ENCODE assay signal across 1 cellular context in the genomic region with DNA sequence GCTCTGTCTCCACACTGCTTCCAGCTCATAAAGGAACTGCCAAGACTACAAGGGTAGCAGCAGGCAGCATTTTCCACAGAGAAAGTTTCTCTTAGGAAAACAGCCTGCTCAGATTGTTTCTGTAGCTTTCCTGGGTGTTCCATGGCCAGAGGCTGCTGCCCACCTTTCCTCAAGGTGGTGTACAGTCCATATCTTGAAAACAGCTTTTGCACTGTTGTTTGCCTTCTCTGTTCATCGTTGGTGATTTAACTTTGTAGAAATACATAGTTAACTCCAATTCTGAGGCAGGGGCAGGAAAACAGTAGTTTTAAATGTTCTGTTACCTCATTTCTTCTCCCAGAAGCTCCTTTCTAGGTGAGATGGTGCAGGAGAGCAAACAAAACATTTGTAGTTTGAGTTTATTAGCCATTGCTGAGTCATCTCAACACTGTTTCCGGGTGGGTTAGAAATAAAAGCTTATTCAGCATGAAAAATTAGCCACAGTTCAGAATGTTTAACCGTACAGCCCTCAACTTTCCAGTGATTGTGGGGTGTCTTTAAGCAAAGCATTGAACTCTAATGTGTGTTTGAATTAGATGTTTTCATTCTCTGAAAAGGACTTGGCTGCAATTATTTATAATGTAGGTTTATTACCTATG.
TF ChIP-seq lines count a peak whose summit lies in the region.

No MANE protein-coding gene starts in this region.

TF ChIP-seq in IMR-90, 13 proteins besides CTCF, POLR2A, EP300 and RAD21 (continued from another document):
- TF ChIP-seq RFX5 (IDR thresholded peaks at IDR 0.05; ENCODE audit: low read depth, low read length), result no peak
- no peak for TF ChIP-seq MXI1 (IDR thresholded peaks at IDR 0.05; ENCODE audit: borderline replicate concordance, low read depth, low read length)
- no peak for TF ChIP-seq MAZ (IDR thresholded peaks at IDR 0.05; ENCODE audit: borderline replicate concordance, low read depth, low read length)
- TF ChIP-seq MAFK (IDR thresholded peaks at IDR 0.05; ENCODE audit: low read depth, low read length), result peak; percentile 93
- TF ChIP-seq CEBPB (IDR thresholded peaks at IDR 0.05; ENCODE audit: low read depth, low read length), result no peak
- TF ChIP-seq, protein P1, sequence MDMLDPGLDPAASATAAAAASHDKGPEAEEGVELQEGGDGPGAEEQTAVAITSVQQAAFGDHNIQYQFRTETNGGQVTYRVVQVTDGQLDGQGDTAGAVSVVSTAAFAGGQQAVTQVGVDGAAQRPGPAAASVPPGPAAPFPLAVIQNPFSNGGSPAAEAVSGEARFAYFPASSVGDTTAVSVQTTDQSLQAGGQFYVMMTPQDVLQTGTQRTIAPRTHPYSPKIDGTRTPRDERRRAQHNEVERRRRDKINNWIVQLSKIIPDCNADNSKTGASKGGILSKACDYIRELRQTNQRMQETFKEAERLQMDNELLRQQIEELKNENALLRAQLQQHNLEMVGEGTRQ (IDR thresholded peaks at IDR 0.05; ENCODE audit: low read depth, low read length), result no peak
- no peak for TF ChIP-seq SMC3 (IDR thresholded peaks at IDR 0.05; ENCODE audit: low read depth, low read length)
- TF ChIP-seq FOS (IDR thresholded peaks at IDR 0.05; ENCODE audit: low read depth, low read length), result no peak
- TF ChIP-seq BHLHE40 (IDR thresholded peaks at IDR 0.05; ENCODE audit: low read depth, low read length), result no peak
- no peak for TF ChIP-seq CHD1 (IDR thresholded peaks at IDR 0.05; ENCODE audit: low read depth, low read length)
- TF ChIP-seq, protein P2, sequence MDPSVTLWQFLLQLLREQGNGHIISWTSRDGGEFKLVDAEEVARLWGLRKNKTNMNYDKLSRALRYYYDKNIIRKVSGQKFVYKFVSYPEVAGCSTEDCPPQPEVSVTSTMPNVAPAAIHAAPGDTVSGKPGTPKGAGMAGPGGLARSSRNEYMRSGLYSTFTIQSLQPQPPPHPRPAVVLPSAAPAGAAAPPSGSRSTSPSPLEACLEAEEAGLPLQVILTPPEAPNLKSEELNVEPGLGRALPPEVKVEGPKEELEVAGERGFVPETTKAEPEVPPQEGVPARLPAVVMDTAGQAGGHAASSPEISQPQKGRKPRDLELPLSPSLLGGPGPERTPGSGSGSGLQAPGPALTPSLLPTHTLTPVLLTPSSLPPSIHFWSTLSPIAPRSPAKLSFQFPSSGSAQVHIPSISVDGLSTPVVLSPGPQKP (IDR thresholded peaks at IDR 0.05; ENCODE audit: borderline replicate concordance, low read depth, low read length), result no peak
- TF ChIP-seq NFE2L2 (IDR thresholded peaks at IDR 0.05; ENCODE audit: low read depth, low read length), result peak; percentile 79
